25 cellular contexts compared by ENCODE assay signal in genomic region chr2:132875193-132875592, GRCh38.
"Had no signal": no experiment of that assay in that cellular context is flagged by ENCODE, and none has a peak within 500 bp of the region (broad histone marks: within the 10 kb centered on the region; RNA-seq: fewer than 3 reads in every experiment).

No MANE protein-coding gene starts in this region.

- H3K27ac Mint-ChIP-seq: natural killer cell; stimulated activated naive CD8-positive, alpha-beta T cell treated with anti-CD3 and anti-CD28 coated beads, Interleukin-15, amount 100 ng/mL, for 72 hours had no signal

- H3K36me3 ChIP-seq: esophagus squamous epithelium, heart right ventricle, lower lobe of right lung, ovary, right lobe of liver, suprapubic skin, transverse colon, vagina had no signal

- H3K27ac ChIP-seq: coronary artery, esophagus squamous epithelium, heart right ventricle, lower lobe of right lung, ovary, right lobe of liver, suprapubic skin, transverse colon, vagina had no signal

- H3K4me3 Mint-ChIP-seq: natural killer cell; stimulated activated naive CD8-positive, alpha-beta T cell treated with anti-CD3 and anti-CD28 coated beads, Interleukin-15, amount 100 ng/mL, for 72 hours had no signal

- DNase-seq: dermis blood vessel endothelial cell; effector memory CD4-positive, alpha-beta T cell; erythroblast; esophagus squamous epithelium; foreskin melanocyte; glutamatergic neuron; heart right ventricle; hippocampal formation; left ventricle myocardium superior; lower lobe of right lung; natural killer cell; occipital lobe; ovary; posterior cingulate gyrus; retina; right lobe of liver; small intestine; stimulated activated CD4-positive, alpha-beta T cell treated with anti-CD3 and anti-CD28 coated beads, Interleukin-15, amount 100 ng/mL, for 24 hours; stimulated activated CD4-positive, alpha-beta T cell treated with anti-CD3 and anti-CD28 coated beads, Interleukin-2, amount 100 ng/mL, for 48 hours; stimulated activated naive CD4-positive, alpha-beta T cell; stimulated activated naive CD8-positive, alpha-beta T cell treated with anti-CD3 and anti-CD28 coated beads, Interleukin-15, amount 100 ng/mL, for 72 hours; transverse colon had no signal

- H3K27me3 ChIP-seq: esophagus squamous epithelium, heart right ventricle, ovary, right lobe of liver, suprapubic skin, transverse colon, vagina had no signal

- H3K27me3 Mint-ChIP-seq: stimulated activated naive CD8-positive, alpha-beta T cell treated with anti-CD3 and anti-CD28 coated beads, Interleukin-15, amount 100 ng/mL, for 72 hours had no signal

- H3K4me1 ChIP-seq: esophagus squamous epithelium, lower lobe of right lung, right lobe of liver, suprapubic skin, transverse colon, vagina had no signal

- ATAC-seq: heart right ventricle; left ventricle myocardium superior; lower lobe of right lung; natural killer cell; right lobe of liver; stimulated activated naive CD8-positive, alpha-beta T cell treated with anti-CD3 and anti-CD28 coated beads, Interleukin-15, amount 100 ng/mL, for 72 hours had no signal

- H3K36me3 Mint-ChIP-seq: natural killer cell had no signal

- H3K4me3 ChIP-seq: coronary artery, esophagus squamous epithelium, heart right ventricle, lower lobe of right lung, ovary, right lobe of liver, suprapubic skin, transverse colon, vagina had no signal

- H3K9me3 ChIP-seq: esophagus squamous epithelium, heart right ventricle, lower lobe of right lung, ovary, right lobe of liver, suprapubic skin, transverse colon, vagina had no signal

- H3K4me1 Mint-ChIP-seq: natural killer cell; stimulated activated naive CD8-positive, alpha-beta T cell treated with anti-CD3 and anti-CD28 coated beads, Interleukin-15, amount 100 ng/mL, for 72 hours had no signal
